Comparison of ENCODE assay signal across 34 cellular contexts in the genomic region with DNA sequence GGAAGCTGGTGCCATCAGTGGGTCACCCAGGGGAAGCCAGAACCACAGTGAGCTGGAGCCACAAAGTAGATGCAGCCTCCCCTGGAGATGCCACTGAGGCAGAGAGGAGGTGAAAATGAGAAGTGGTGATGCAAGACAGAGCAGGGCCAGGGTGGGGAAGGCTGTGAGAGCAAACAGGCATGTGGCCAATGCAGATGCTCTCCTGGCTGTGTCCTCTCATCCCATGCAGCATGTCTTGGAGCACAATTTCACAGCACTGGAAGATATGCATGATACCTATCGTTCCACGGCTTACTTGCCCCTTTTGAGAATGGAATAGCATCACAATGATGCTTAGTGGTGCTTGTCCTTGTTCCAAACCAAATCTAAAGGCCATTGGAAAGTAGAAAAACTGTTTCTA.
"Had no signal": no experiment of that assay in that cellular context is flagged by ENCODE, and none has a peak within 500 bp of the region (broad histone marks: within the 10 kb centered on the region; RNA-seq: fewer than 3 reads in every experiment).

No MANE protein-coding gene starts in this region.

- H3K27ac Mint-ChIP-seq: activated CD4-positive, alpha-beta memory T cell treated with anti-CD3 and anti-CD28 coated beads for 36 hours; activated CD4-positive, alpha-beta T cell treated with anti-CD3 and anti-CD28 coated beads for 36 hours; activated CD4-positive, alpha-beta T cell treated with anti-CD3 and anti-CD28 coated beads, Interleukin-2, amount 10 ng/mL, durations not matched to agents 24 days and 14 days; activated CD8-positive, alpha-beta memory T cell treated with anti-CD3 and anti-CD28 coated beads, Interleukin-2, amount 10 ng/mL, durations not matched to agents 7 days and 5 days; activated CD8-positive, alpha-beta T cell treated with anti-CD3 and anti-CD28 coated beads, Interleukin-2, amount 10 ng/mL, durations not matched to agents 7 days and 5 days; activated naive CD8-positive, alpha-beta T cell; activated naive CD8-positive, alpha-beta T cell treated with anti-CD3 and anti-CD28 coated beads, Interleukin-2, amount 50 U/mL, for 24 hours; effector memory CD8-positive, alpha-beta T cell; T-cell; T-helper 1 cell treated with Interleukin-12 subunit alpha and Interleukin-12 subunit beta and Interleukin-4 antibody, amounts not matched to agents 30 μg/mL and 1 μg/mL, for 36 hours; T-helper 2 cell treated with Interferon-gamma antibody and Interleukin-4, amounts not matched to agents 5 μg/mL and 100 μg/mL, for 36 hours had no signal

- H3K4me1 Mint-ChIP-seq: activated CD4-positive, alpha-beta T cell treated with anti-CD3 and anti-CD28 coated beads, Interleukin-2, amount 10 ng/mL, durations not matched to agents 24 days and 14 days; T-cell had no signal

- H3K27me3 ChIP-seq: adrenal gland, body of pancreas, esophagus squamous epithelium, gastroesophageal sphincter had no signal

- H3K4me1 ChIP-seq: adrenal gland, body of pancreas, esophagus squamous epithelium, gastroesophageal sphincter, heart right ventricle had no signal

- H3K36me3 Mint-ChIP-seq: activated CD4-positive, alpha-beta memory T cell treated with anti-CD3 and anti-CD28 coated beads for 36 hours; activated CD8-positive, alpha-beta memory T cell treated with anti-CD3 and anti-CD28 coated beads, Interleukin-2, amount 10 ng/mL, durations not matched to agents 7 days and 5 days; activated naive CD8-positive, alpha-beta T cell; T-cell had no signal

- H3K4me3 Mint-ChIP-seq: activated CD4-positive, alpha-beta memory T cell treated with anti-CD3 and anti-CD28 coated beads for 36 hours; activated CD4-positive, alpha-beta T cell treated with anti-CD3 and anti-CD28 coated beads for 36 hours; activated CD4-positive, alpha-beta T cell treated with anti-CD3 and anti-CD28 coated beads, Interleukin-2, amount 10 ng/mL, durations not matched to agents 24 days and 14 days; activated CD8-positive, alpha-beta memory T cell treated with anti-CD3 and anti-CD28 coated beads, Interleukin-2, amount 10 ng/mL, durations not matched to agents 7 days and 5 days; activated CD8-positive, alpha-beta T cell treated with anti-CD3 and anti-CD28 coated beads, Interleukin-2, amount 10 ng/mL, durations not matched to agents 7 days and 5 days; activated naive CD8-positive, alpha-beta T cell; activated naive CD8-positive, alpha-beta T cell treated with anti-CD3 and anti-CD28 coated beads, Interleukin-2, amount 50 U/mL, for 24 hours; effector memory CD8-positive, alpha-beta T cell; T-cell; T-helper 1 cell treated with Interleukin-12 subunit alpha and Interleukin-12 subunit beta and Interleukin-4 antibody, amounts not matched to agents 30 μg/mL and 1 μg/mL, for 36 hours; T-helper 2 cell treated with Interferon-gamma antibody and Interleukin-4, amounts not matched to agents 5 μg/mL and 100 μg/mL, for 36 hours had no signal

- DNase-seq: activated CD4-positive, alpha-beta T cell treated with anti-CD3 and anti-CD28 coated beads, Interleukin-2, amount 10 ng/mL, durations not matched to agents 24 days and 14 days; activated CD4-positive, CD25-positive, alpha-beta regulatory T cell; activated CD4-positive, CD25-positive, alpha-beta regulatory T cell treated with anti-CD3 and anti-CD28 coated beads, Interleukin-2, amount 50 U/mL, for 72 hours; activated CD8-positive, alpha-beta memory T cell treated with anti-CD3 and anti-CD28 coated beads, Interleukin-2, amount 10 ng/mL, durations not matched to agents 7 days and 5 days; activated CD8-positive, alpha-beta memory T cell treated with anti-CD3 and anti-CD28 coated beads, Interleukin-2, amount 50 U/mL, for 4 hours; activated CD8-positive, alpha-beta T cell treated with anti-CD3 and anti-CD28 coated beads, Interleukin-2, amount 10 ng/mL, durations not matched to agents 7 days and 5 days; activated effector memory CD4-positive, alpha-beta T cell treated with Interleukin-2 at 50 U/mL for 16 hours; activated gamma-delta T cell treated with Interleukin-2 at 50 U/mL for 16 hours; activated naive CD4-positive, alpha-beta T cell treated with anti-CD3 and anti-CD28 coated beads, Interleukin-2, amount 50 U/mL, for 16 hours; activated naive CD4-positive, alpha-beta T cell treated with Interleukin-2 at 50 U/mL for 16 hours; activated naive CD8-positive, alpha-beta T cell treated with anti-CD3 and anti-CD28 coated beads, Interleukin-2, amount 50 U/mL, for 24 hours; activated T-cell treated with anti-CD3 and anti-CD28 coated beads, Interleukin-2, amount 50 U/mL, for 1 hour; activated T-cell treated with anti-CD3 and anti-CD28 coated beads, Interleukin-2, amount 50 U/mL, for 48 hours; adrenal gland; amygdala; aorta; body of pancreas; caudate nucleus; cortex of kidney; dermis blood vessel endothelial cell; effector CD4-positive, alpha-beta T cell; effector memory CD8-positive, alpha-beta T cell; erythroblast; esophagus squamous epithelium; foreskin melanocyte; heart right ventricle; T-cell; T1000 had no signal

- H3K9me3 Mint-ChIP-seq: activated CD4-positive, alpha-beta memory T cell treated with anti-CD3 and anti-CD28 coated beads for 36 hours; activated naive CD8-positive, alpha-beta T cell treated with anti-CD3 and anti-CD28 coated beads, Interleukin-2, amount 50 U/mL, for 24 hours; T-cell; T-helper 1 cell treated with Interleukin-12 subunit alpha and Interleukin-12 subunit beta and Interleukin-4 antibody, amounts not matched to agents 30 μg/mL and 1 μg/mL, for 36 hours; T-helper 2 cell treated with Interferon-gamma antibody and Interleukin-4, amounts not matched to agents 5 μg/mL and 100 μg/mL, for 36 hours had no signal

- H3K27me3 Mint-ChIP-seq: activated naive CD8-positive, alpha-beta T cell treated with anti-CD3 and anti-CD28 coated beads, Interleukin-2, amount 50 U/mL, for 24 hours had no signal

- H3K36me3 ChIP-seq: adrenal gland, esophagus squamous epithelium, gastroesophageal sphincter, heart right ventricle had no signal

- ATAC-seq: activated CD8-positive, alpha-beta memory T cell treated with anti-CD3 and anti-CD28 coated beads, Interleukin-2, amount 10 ng/mL, durations not matched to agents 7 days and 5 days; activated CD8-positive, alpha-beta T cell treated with anti-CD3 and anti-CD28 coated beads, Interleukin-2, amount 10 ng/mL, durations not matched to agents 7 days and 5 days; body of pancreas; effector memory CD8-positive, alpha-beta T cell; gastroesophageal sphincter; heart right ventricle; T-cell had no signal

- H3K9me3 ChIP-seq: adrenal gland, body of pancreas, esophagus squamous epithelium, gastroesophageal sphincter, heart right ventricle had no signal

- H3K27ac ChIP-seq: adrenal gland, body of pancreas, esophagus squamous epithelium, gastroesophageal sphincter, heart right ventricle had no signal

- H3K4me3 ChIP-seq: adrenal gland, body of pancreas, esophagus squamous epithelium, gastroesophageal sphincter, heart right ventricle had no signal
